Comparison of ENCODE assay signal across 8 cellular contexts in genomic region chr14:93115069-93115919, GRCh38. TPM values are rescaled to one million over a fixed set of nuclear protein-coding genes. Genes with fewer than 3 reads are reported as not detected.
DNase-seq lines count a peak whose midpoint lies in the region; ATAC-seq lines count a peak whose summit lies in the region.

No MANE protein-coding gene starts in this region.

- peak overlapping the region; percentile 72 for H3K27ac ChIP-seq in ectodermal cell (ENCODE audit: insufficient read depth, low read depth, low read length, poor library complexity, severe bottlenecking)

- H3K27me3 ChIP-seq in ectodermal cell (ENCODE audit: control insufficient read depth, insufficient read depth, low read length, poor library complexity, severe bottlenecking) = peaks cover 17% of the 10 kb centered on the region

- peaks cover 13% of the 10 kb centered on the region for H3K4me1 ChIP-seq in ectodermal cell (ENCODE audit: control insufficient read depth, insufficient read depth, low read length)

- H3K36me3 ChIP-seq in ectodermal cell (ENCODE audit: control insufficient read depth, insufficient read depth, low read length) = no peaks in the 10 kb centered on the region

- ATAC-seq in GM19328 (IDR thresholded peaks at IDR 0.05; ENCODE audit: unreplicated experiment) = peak; percentile 71
- peak; percentile 63 for ATAC-seq in HG03460 (IDR thresholded peaks at IDR 0.05; ENCODE audit: unreplicated experiment)

- H3K4me3 Mint-ChIP-seq in activated CD4-positive, alpha-beta memory T cell treated with anti-CD3 and anti-CD28 coated beads, Interleukin-2, amount 10 ng/mL, durations not matched to agents 7 days and 5 days = peak overlapping the region; percentile 86

- peaks cover 30% of the 10 kb centered on the region for H3K4me1 Mint-ChIP-seq in activated CD4-positive, alpha-beta memory T cell treated with anti-CD3 and anti-CD28 coated beads, Interleukin-2, amount 10 ng/mL, durations not matched to agents 7 days and 5 days

- CTCF ChIA-PET in activated CD4-positive, alpha-beta memory T cell treated with anti-CD3 and anti-CD28 coated beads, Interleukin-2, amount 10 ng/mL, durations not matched to agents 7 days and 5 days (lab: Charles Lee) = interaction anchor here (0.9 to 4.0 kb wide), 11 partner anchors 11 to 843 kb away, joined by 3 to 99 read pairs (median 14); partner anchors contain the start of genes LYSET and MOAP1

- DNase-seq in C1 segment of cervical spinal cord (lab: John Stamatoyannopoulos, UW) (peak in 13 of 14 donors; percentile 40 to 96 (median 79)), NCI-H748 (lab: John Stamatoyannopoulos, UW; ENCODE audit: unreplicated experiment) (peak; percentile 96), medulla oblongata (ENCODE audit: extremely low spot score) (peak; percentile 89)
- peak; percentile 89 for DNase-seq in activated CD4-positive, alpha-beta memory T cell treated with anti-CD3 and anti-CD28 coated beads, Interleukin-2, amount 10 ng/mL, durations not matched to agents 7 days and 5 days
- peak; percentile 54 to 86 (median 68) for DNase-seq in stimulated activated CD4-positive, alpha-beta T cell treated with anti-CD3 and anti-CD28 coated beads, TNF-alpha, amount 100 ng/mL, for 48 hours (ENCODE audit: low read depth in 3 of 3)

- no peaks in the 10 kb centered on the region for H3K9me3 ChIP-seq in ectodermal cell (ENCODE audit: control insufficient read depth, low read length)

- POLR2A ChIA-PET in activated CD4-positive, alpha-beta memory T cell treated with anti-CD3 and anti-CD28 coated beads, Interleukin-2, amount 10 ng/mL, durations not matched to agents 7 days and 5 days (lab: Charles Lee) = interaction anchor here (0.8 to 4.7 kb wide), 9 partner anchors 11 to 848 kb away, joined by 3 to 61 read pairs (median 6); partner anchors contain the start of genes GON7, LYSET, MOAP1 and UBR7

- peak overlapping the region; percentile 76 for H3K4me3 ChIP-seq in ectodermal cell (ENCODE audit: insufficient read depth, low read depth, low read length)

- H3K9me3 Mint-ChIP-seq in activated CD4-positive, alpha-beta memory T cell treated with anti-CD3 and anti-CD28 coated beads, Interleukin-2, amount 10 ng/mL, durations not matched to agents 7 days and 5 days = no peaks in the 10 kb centered on the region

- 0% methylated on average over 121 of the region's 121 CpGs for WGBS in ectodermal cell, 2 experiments

- peak overlapping the region; percentile 72 for H3K27ac Mint-ChIP-seq in activated CD4-positive, alpha-beta memory T cell treated with anti-CD3 and anti-CD28 coated beads, Interleukin-2, amount 10 ng/mL, durations not matched to agents 7 days and 5 days

- H3K36me3 Mint-ChIP-seq in activated CD4-positive, alpha-beta memory T cell treated with anti-CD3 and anti-CD28 coated beads, Interleukin-2, amount 10 ng/mL, durations not matched to agents 7 days and 5 days (ENCODE audit: low read depth) = no peaks in the 10 kb centered on the region

- no peaks in the 10 kb centered on the region for H3K27me3 Mint-ChIP-seq in activated CD4-positive, alpha-beta memory T cell treated with anti-CD3 and anti-CD28 coated beads, Interleukin-2, amount 10 ng/mL, durations not matched to agents 7 days and 5 days

RNA-seq across cellular contexts. Expression of gene ITPK1, which starts 0.4 kb away (rescaled TPM):
- total RNA-seq in activated CD4-positive, alpha-beta memory T cell treated with anti-CD3 and anti-CD28 coated beads, Interleukin-2, amount 10 ng/mL, durations not matched to agents 7 days and 5 days = 10 to 100 TPM; 59.3 to 62.3 TPM
- 47.0 TPM for polyA plus RNA-seq in ectodermal cell (2013, experiment 1 of 4)
- 46.2 TPM for polyA plus RNA-seq in ectodermal cell (2013, experiment 2 of 4)
- 28.8 TPM for polyA plus RNA-seq in ectodermal cell (2013, experiment 3 of 4)
- 30.7 TPM for polyA plus RNA-seq in ectodermal cell (2013, experiment 4 of 4)

Comparison
In these comparisons a context has a peak if more than half of its experiments do, and no peak if none do; other contexts are left out.
1. Peak in every context shown above with its lines: DNase-seq, ATAC-seq, H3K4me3 ChIP-seq and H3K27ac ChIP-seq.